In the genomic region with DNA sequence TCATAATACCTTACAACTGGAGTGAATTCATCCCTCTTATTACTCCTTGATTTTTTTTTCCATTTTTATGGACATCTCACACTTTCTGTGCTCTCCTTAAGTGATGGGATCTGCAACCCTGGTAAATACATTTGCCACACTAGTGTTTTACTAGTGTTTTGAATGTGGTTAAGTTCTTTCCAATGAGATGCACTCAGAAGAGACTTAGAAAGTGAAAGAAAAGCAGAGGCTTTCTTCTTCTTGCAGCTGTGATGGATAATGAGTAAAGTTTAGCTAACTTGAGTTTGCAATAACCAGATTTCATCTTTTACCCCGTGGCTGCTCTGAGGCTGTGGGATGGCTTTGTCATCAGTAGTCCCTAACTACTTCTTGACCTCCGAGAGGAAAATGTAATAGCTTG, we compare ENCODE assay signal across 31 cellular contexts.
A peak's percentile ranks its signal among the peaks of the same experiment; 100 is the strongest.
DNase-seq lines count a peak whose midpoint lies in the region; ATAC-seq and FAIRE-seq lines count a peak whose summit lies in the region.
"Had no signal": no experiment of that assay in that cellular context is flagged by ENCODE, and none has a peak within 500 bp of the region (broad histone marks: within the 10 kb centered on the region; RNA-seq: fewer than 3 reads in every experiment).

No MANE protein-coding gene starts in this region.

- ATAC-seq in GM18508 (IDR thresholded peaks at IDR 0.05; ENCODE audit: insufficient read depth, unreplicated experiment), result peak; percentile 62
- ATAC-seq in GM19395 (IDR thresholded peaks at IDR 0.05; ENCODE audit: unreplicated experiment), result peak; percentile 72
- peak; percentile 76 for ATAC-seq in HG02798 (IDR thresholded peaks at IDR 0.05; ENCODE audit: poor library complexity, unreplicated experiment)
- peak; percentile 61 for ATAC-seq in HG03457 (IDR thresholded peaks at IDR 0.05; ENCODE audit: unreplicated experiment)
- no peak for ATAC-seq in GM21367 (IDR thresholded peaks at IDR 0.05; ENCODE audit: unreplicated experiment)
- ATAC-seq in GM21360 (IDR thresholded peaks at IDR 0.05; ENCODE audit: unreplicated experiment), result no peak

- DNase-seq in HuH-7.5 (ENCODE audit: low spot score) (no peak), GM19239 (ENCODE audit: insufficient read length, low spot score) (no peak)
- DNase-seq: activated CD4-positive, alpha-beta memory T cell treated with anti-CD3 and anti-CD28 coated beads, Interleukin-2, amount 10 ng/mL, durations not matched to agents 7 days and 5 days; activated CD4-positive, alpha-beta T cell treated with anti-CD3 and anti-CD28 coated beads for 1 hour; activated CD8-positive, alpha-beta memory T cell treated with anti-CD3 and anti-CD28 coated beads, Interleukin-2, amount 50 U/mL, for 4 hours; activated naive CD4-positive, alpha-beta T cell treated with anti-CD3 and anti-CD28 coated beads, Interleukin-2, amount 10 ng/mL, durations not matched to agents 7 days and 5 days; adrenal gland; Calu3; DND-41; endodermal cell; GF-D8; HCEC 1CT; head of caudate nucleus; islet precursor cell; left ventricle myocardium inferior; mesenchymal stem cell; NCI-H1048; NCI-H1694; NCI-H446; NCI-H82; retina; SJCRH30; stimulated activated naive CD4-positive, alpha-beta T cell; SW 1271 had no signal

- no peak for FAIRE-seq in GM19239 (lab: Jason Lieb, UNC)
- FAIRE-seq: A204.1 had no signal

Comparison
In these comparisons a context has a peak if more than half of its experiments do, and no peak if none do; other contexts are left out.
1. ATAC-seq: peak in GM18508 (single experiment), GM19395 (single experiment), HG02798 (single experiment) and HG03457 (single experiment); none in GM21367 (single experiment) and GM21360 (single experiment).